19 cellular contexts compared by ENCODE assay signal in genomic region chr4:100269446-100269845, GRCh38.
"Had no signal": no experiment of that assay in that cellular context is flagged by ENCODE, and none has a peak within 500 bp of the region (broad histone marks: within the 10 kb centered on the region; RNA-seq: fewer than 3 reads in every experiment).

No MANE protein-coding gene starts in this region.

- H3K27me3 ChIP-seq: esophagus muscularis mucosa, gastroesophageal sphincter had no signal

- H3K27ac ChIP-seq: epithelial cell of prostate, esophagus muscularis mucosa, gastroesophageal sphincter, left ventricle myocardium inferior, lower lobe of right lung had no signal

- H3K27me3 Mint-ChIP-seq: memory B cell had no signal

- H3K36me3 ChIP-seq: esophagus muscularis mucosa, gastroesophageal sphincter, left ventricle myocardium inferior, lower lobe of right lung had no signal

- H3K4me3 Mint-ChIP-seq: effector memory CD8-positive, alpha-beta T cell; immature natural killer cell; memory B cell; mesothelial cell of epicardium; natural killer cell; neural crest cell had no signal

- DNase-seq: effector memory CD8-positive, alpha-beta T cell; glutamatergic neuron; immature natural killer cell; left cardiac atrium; left ventricle myocardium inferior; lower lobe of right lung; natural killer cell; posterior cingulate gyrus; right cardiac atrium; stimulated activated CD4-positive, alpha-beta T cell treated with anti-CD3 and anti-CD28 coated beads, Interleukin-2, amount 100 ng/mL, for 48 hours; stimulated activated naive CD4-positive, alpha-beta T cell treated with Interleukin-2 at 50 U/mL for 16 hours; trophoblast cell had no signal

- H3K27ac Mint-ChIP-seq: effector memory CD8-positive, alpha-beta T cell; immature natural killer cell; memory B cell; mesothelial cell of epicardium; natural killer cell had no signal

- H3K4me1 Mint-ChIP-seq: immature natural killer cell, memory B cell, natural killer cell had no signal

- H3K4me3 ChIP-seq: esophagus muscularis mucosa, gastroesophageal sphincter, left ventricle myocardium inferior, lower lobe of right lung, smooth muscle cell had no signal

- H3K4me1 ChIP-seq: esophagus muscularis mucosa, gastroesophageal sphincter, left ventricle myocardium inferior, lower lobe of right lung had no signal

- H3K4me2 ChIP-seq: smooth muscle cell had no signal

- H3K9me3 ChIP-seq: lower lobe of right lung had no signal

- H3K36me3 Mint-ChIP-seq: immature natural killer cell, memory B cell, natural killer cell had no signal

- ATAC-seq: effector memory CD8-positive, alpha-beta T cell; gastroesophageal sphincter; left cardiac atrium; lower lobe of right lung; natural killer cell; right cardiac atrium had no signal
